Comparison of ENCODE assay signal across 8 cellular contexts in the genomic region with DNA sequence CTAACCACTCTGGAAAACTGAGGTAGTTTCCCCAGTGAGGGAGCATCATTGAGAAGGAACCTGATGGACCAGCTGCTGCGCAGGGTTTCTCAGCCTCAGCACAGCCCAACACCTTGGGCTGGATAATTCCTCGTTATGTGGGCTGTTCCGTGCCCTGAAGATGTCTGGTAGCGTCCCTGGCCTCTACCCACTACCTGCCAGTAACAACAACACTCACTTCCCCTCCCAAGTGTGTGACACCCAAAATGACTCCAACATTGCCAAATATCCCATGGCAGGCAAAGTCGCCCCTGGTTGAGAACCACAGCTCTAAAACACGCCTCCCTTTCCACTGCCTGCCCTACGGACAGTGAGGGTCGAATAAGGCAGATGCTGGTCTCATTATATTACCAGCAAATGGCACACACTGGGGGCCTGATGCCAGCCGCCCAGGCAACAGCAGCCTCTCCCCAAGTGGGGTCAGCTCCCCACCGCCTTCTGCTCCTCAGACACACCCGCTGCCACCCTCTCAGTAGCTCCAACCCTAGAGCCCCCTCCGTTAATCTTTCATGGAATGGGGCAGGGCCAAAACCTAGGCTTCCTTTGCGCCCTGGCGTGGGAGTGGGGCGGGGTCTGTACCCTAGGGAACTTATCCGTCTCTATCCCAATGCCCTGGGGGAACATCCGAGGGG. TPM values are rescaled to one million over a fixed set of nuclear protein-coding genes. Genes with fewer than 3 reads are reported as not detected.
DNase-seq lines count a peak whose midpoint lies in the region; ATAC-seq and TF ChIP-seq lines count a peak whose summit lies in the region.

No MANE protein-coding gene starts in this region.

- H3K27ac ChIP-seq in angular gyrus (ENCODE audit: low read depth, low read length) = peak overlapping the region; percentile 64

- peak overlapping the region; percentile 51 for H3K4me3 ChIP-seq in lower leg skin (ENCODE audit: low read depth, poor library complexity, severe bottlenecking)

- no peak for TF ChIP-seq POLR2A in lower leg skin (IDR thresholded peaks at IDR 0.05)

- intact Hi-C loops in lower leg skin (cut with DNase I; ENCODE audit: low total_unique reads) = no loop called here

- peak overlapping the region; percentile 76 for H3K27ac Mint-ChIP-seq in stimulated activated naive CD8-positive, alpha-beta T cell treated with anti-CD3 and anti-CD28 coated beads, Interleukin-15, Interleukin-2, amounts not matched to agents 100 ng/mL and 50 ng/mL, for 24 hours

- TF ChIP-seq CTCF in lower leg skin (IDR thresholded peaks at IDR 0.05) = no peak

- no peaks in the 10 kb centered on the region for H3K9me3 Mint-ChIP-seq in stimulated activated naive CD8-positive, alpha-beta T cell treated with anti-CD3 and anti-CD28 coated beads, Interleukin-15, Interleukin-2, amounts not matched to agents 100 ng/mL and 50 ng/mL, for 24 hours

- H3K4me3 Mint-ChIP-seq in stimulated activated naive CD8-positive, alpha-beta T cell treated with anti-CD3 and anti-CD28 coated beads, Interleukin-15, Interleukin-2, amounts not matched to agents 100 ng/mL and 50 ng/mL, for 24 hours = peak overlapping the region; percentile 85

- 30 to 41% methylated on average over 17 of the region's 17 CpGs for WGBS in lower leg skin, 2 donors

- DNase-seq in stimulated activated naive CD8-positive, alpha-beta T cell treated with anti-CD3 and anti-CD28 coated beads, Interleukin-15, Interleukin-2, amounts not matched to agents 100 U/mL and 50 U/mL, for 24 hours = no peak
- no peak for DNase-seq in lower leg skin (ENCODE audit: low spot score in 2 of 2)
- DNase-seq in HCEC 1CT = no peak
- DNase-seq in stimulated activated CD4-positive, alpha-beta T cell treated with anti-CD3 and anti-CD28 coated beads, Interleukin-15, amount 100 ng/mL, for 24 hours = no peak
- no peak for DNase-seq in activated CD4-positive, alpha-beta T cell treated with anti-CD3 and anti-CD28 coated beads, Interleukin-2, amount 50 U/mL, for 48 hours

- peaks cover 8% of the 10 kb centered on the region for H3K36me3 Mint-ChIP-seq in stimulated activated naive CD8-positive, alpha-beta T cell treated with anti-CD3 and anti-CD28 coated beads, Interleukin-15, Interleukin-2, amounts not matched to agents 100 ng/mL and 50 ng/mL, for 24 hours (ENCODE audit: low read depth)

- no peaks in the 10 kb centered on the region for H3K27me3 Mint-ChIP-seq in stimulated activated naive CD8-positive, alpha-beta T cell treated with anti-CD3 and anti-CD28 coated beads, Interleukin-15, Interleukin-2, amounts not matched to agents 100 ng/mL and 50 ng/mL, for 24 hours

- H3K4me1 Mint-ChIP-seq in stimulated activated naive CD8-positive, alpha-beta T cell treated with anti-CD3 and anti-CD28 coated beads, Interleukin-15, Interleukin-2, amounts not matched to agents 100 ng/mL and 50 ng/mL, for 24 hours (ENCODE audit: low read depth) = peaks cover 57% of the 10 kb centered on the region

- ATAC-seq in stimulated activated naive CD8-positive, alpha-beta T cell treated with anti-CD3 and anti-CD28 coated beads, Interleukin-15, Interleukin-2, amounts not matched to agents 100 U/mL and 50 U/mL, for 24 hours = no peak
- ATAC-seq in GM19324 (IDR thresholded peaks at IDR 0.05; ENCODE audit: low FRiP score, unreplicated experiment) = no peak

RNA-seq across cellular contexts. Expression of a gene that starts 1.0 kb away (rescaled TPM):
- total RNA-seq in lower leg skin = 10 to 100 TPM; 53.7 to 76.1 (median 62.6) TPM

RNA-seq across cellular contexts. Expression of a gene that starts 32.8 kb away (rescaled TPM):
- total RNA-seq in lower leg skin = not detected

RNA-seq across cellular contexts. Expression of a gene that starts 37.3 kb away (rescaled TPM):
- total RNA-seq in lower leg skin = 10 to 100 TPM in 3 of 4 donors, 1 to 10 TPM in 1; 9.7 to 14.4 (median 10.7) TPM

RNA-seq across cellular contexts. Expression of a gene that starts 39.6 kb away (rescaled TPM):
- total RNA-seq in lower leg skin = 1 to 10 TPM in 3 of 4 donors, under 1 TPM in 1; 0.42 to 7.5 (median 4.0) TPM

RNA-seq across cellular contexts. Expression of a gene that starts 47.3 kb away (rescaled TPM):
- 10 to 100 TPM; 20.3 to 52.0 (median 26.0) TPM for total RNA-seq in lower leg skin
